ENCODE assay signal across 10 cellular contexts in the genomic region with DNA sequence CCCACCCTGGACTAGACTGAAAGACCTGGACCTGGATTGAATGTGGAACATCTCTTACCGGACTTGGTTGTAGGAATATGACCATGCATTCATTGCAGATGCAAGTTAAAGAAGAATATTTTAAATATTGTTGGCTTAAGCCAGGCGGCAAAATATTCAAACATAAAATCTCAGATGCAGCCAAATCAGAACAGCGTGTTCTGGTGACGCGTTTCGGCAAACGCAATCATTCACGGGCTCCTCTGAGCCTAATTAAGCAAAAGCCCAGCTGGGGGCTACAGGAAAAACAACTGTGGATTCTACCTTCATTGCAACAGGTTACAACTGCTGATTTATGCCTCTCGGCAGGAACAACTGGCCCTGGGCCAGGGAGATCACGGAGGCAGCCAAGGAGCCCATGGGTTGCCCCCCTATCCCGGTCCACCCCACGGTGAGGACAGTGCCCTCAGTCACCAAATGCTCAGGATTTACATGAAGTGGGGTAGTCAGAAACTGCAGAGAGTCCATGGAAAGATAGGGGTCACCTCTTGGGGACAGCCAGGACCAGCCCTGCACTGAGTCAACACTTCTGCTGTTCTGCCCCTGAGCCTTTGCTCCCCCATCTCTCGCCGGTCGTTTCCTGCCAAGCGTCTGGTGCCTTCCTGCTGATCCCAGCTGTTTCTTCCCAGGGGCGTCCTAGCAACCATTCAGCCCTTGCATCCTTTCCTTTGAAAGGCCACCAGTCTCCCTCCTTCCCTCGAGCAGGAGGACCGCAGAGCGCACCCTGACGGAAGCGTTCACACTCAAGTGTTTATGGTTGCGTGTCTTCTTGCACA.
DNase-seq lines count a peak whose midpoint lies in the region; ATAC-seq and TF ChIP-seq lines count a peak whose summit lies in the region.
"Had no signal": no experiment of that assay in that cellular context is flagged by ENCODE, and none has a peak within 500 bp of the region (broad histone marks: within the 10 kb centered on the region; RNA-seq: fewer than 3 reads in every experiment).

No MANE protein-coding gene starts in this region.

- H3K9me3 ChIP-seq in left lung (no peaks in the 10 kb centered on the region), aorta (ENCODE audit: control insufficient read depth, low read length) (no peaks in the 10 kb centered on the region)

- peak; percentile 73 for ATAC-seq in Right ventricle myocardium inferior
- ATAC-seq in left lung, result peak; percentile 62
- peak; percentile 52 for ATAC-seq in aorta (ENCODE audit: low FRiP score)

- no peaks in the 10 kb centered on the region for H3K27me3 Mint-ChIP-seq in brain
- H3K27me3 Mint-ChIP-seq: activated CD4-positive, alpha-beta memory T cell treated with anti-CD3 and anti-CD28 coated beads for 36 hours; CD4-positive, CD25-positive, alpha-beta regulatory T cell had no signal

- WGBS in aorta, 2 donors, result 15 to 18% methylated on average over 23 of the region's 23 CpGs

- H3K4me1 Mint-ChIP-seq in brain, result peaks cover 30% of the 10 kb centered on the region

- H3K36me3 Mint-ChIP-seq in brain, result no peaks in the 10 kb centered on the region
- H3K36me3 Mint-ChIP-seq: activated CD4-positive, alpha-beta memory T cell treated with anti-CD3 and anti-CD28 coated beads for 36 hours; CD4-positive, CD25-positive, alpha-beta regulatory T cell had no signal

- intact Hi-C loops in Right ventricle myocardium inferior (cut with DNase I), result no loop called here
- intact Hi-C loops in cardiac septum (cut with DNase I), result no loop called here
- intact Hi-C loops in left lung (cut with DNase I), result no loop called here
- intact Hi-C loops in aorta (cut with DNase I), result no loop called here

- H3K27ac ChIP-seq in left lung (no peak overlapping the region), aorta (ENCODE audit: low read depth in 1 of 2, low read length in 2 of 2) (no peak overlapping the region)

- H3K9me3 Mint-ChIP-seq in brain, result peaks cover 0 to 2% (median 0%) of the 10 kb centered on the region in 5 experiments
- H3K9me3 Mint-ChIP-seq: activated CD4-positive, alpha-beta memory T cell treated with anti-CD3 and anti-CD28 coated beads for 36 hours; CD4-positive, CD25-positive, alpha-beta regulatory T cell had no signal

- peak overlapping the region in 4 of 5 experiments; percentile 13 to 60 (median 20) for H3K4me3 Mint-ChIP-seq in brain
- H3K4me3 Mint-ChIP-seq: activated CD4-positive, alpha-beta memory T cell treated with anti-CD3 and anti-CD28 coated beads for 36 hours; CD4-positive, CD25-positive, alpha-beta regulatory T cell had no signal

- H3K27me3 ChIP-seq in left lung (peaks cover 0 to 11% of the 10 kb centered on the region in 2 donors), aorta (ENCODE audit: control insufficient read depth in 1 of 2, insufficient read depth in 2 of 2, low read length in 1 of 2) (peaks cover 0 to 2% of the 10 kb centered on the region in 2 donors)

- H3K4me1 ChIP-seq in left lung (peaks cover 0 to 14% of the 10 kb centered on the region in 2 donors), aorta (ENCODE audit: control insufficient read depth in 1 of 2, insufficient read depth in 2 of 2, low read length in 2 of 2) (no peaks in the 10 kb centered on the region)

- no peak for DNase-seq in Right ventricle myocardium inferior (ENCODE audit: missing footprints)
- DNase-seq in cardiac septum (ENCODE audit: low spot score), result no peak
- DNase-seq in left lung, result no peak
- DNase-seq in aorta, result no peak
- no peak for DNase-seq in HK-2 (ENCODE audit: unreplicated experiment)
- no peak for DNase-seq in activated naive CD4-positive, alpha-beta T cell (lab: John Stamatoyannopoulos, UW)
- no peak for DNase-seq in NOMO-1 (lab: John Stamatoyannopoulos, UW; ENCODE audit: unreplicated experiment in 2 of 2)
- DNase-seq: activated CD4-positive, alpha-beta memory T cell treated with anti-CD3 and anti-CD28 coated beads for 36 hours; CD4-positive, CD25-positive, alpha-beta regulatory T cell had no signal

- TF ChIP-seq CTCF in brain (conservative IDR thresholded peaks at IDR 0.05) (no peak), left lung (IDR thresholded peaks at IDR 0.05) (no peak)

- H3K36me3 ChIP-seq in left lung (no peaks in the 10 kb centered on the region), aorta (ENCODE audit: control insufficient read depth in 1 of 2, insufficient read depth in 2 of 2, low read length in 1 of 2) (no peaks in the 10 kb centered on the region)

- peak overlapping the region in 4 of 5 experiments; percentile 45 to 83 (median 52) for H3K27ac Mint-ChIP-seq in brain
- H3K27ac Mint-ChIP-seq: activated CD4-positive, alpha-beta memory T cell treated with anti-CD3 and anti-CD28 coated beads for 36 hours; CD4-positive, CD25-positive, alpha-beta regulatory T cell had no signal

- H3K4me3 ChIP-seq in left lung, result no peak overlapping the region
- H3K4me3 ChIP-seq in aorta (ENCODE audit: low read length in 2 of 2), result no peak overlapping the region
